Comparison of ENCODE assay signal across 1 cellular context in the genomic region with DNA sequence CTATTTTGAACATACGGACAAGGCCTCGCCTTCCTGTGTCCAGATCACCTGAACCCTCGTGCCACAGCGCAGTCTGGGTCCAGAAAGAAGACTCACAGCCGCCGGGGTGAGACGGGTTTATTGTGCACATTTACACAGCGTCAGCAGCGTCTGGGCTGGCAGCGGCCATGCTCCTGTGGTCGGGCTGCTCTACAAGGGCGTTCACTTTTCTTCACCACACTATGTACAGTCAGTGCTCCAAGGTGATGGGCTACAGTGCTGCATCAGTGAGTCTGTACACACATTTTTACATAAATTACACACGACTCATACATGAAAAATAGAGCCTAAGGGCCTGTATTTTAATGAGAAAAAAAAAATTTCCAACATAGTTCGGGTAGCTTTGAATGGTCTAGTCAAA.
TF ChIP-seq lines count a peak whose summit lies in the region.

No MANE protein-coding gene starts in this region.

TF ChIP-seq in GM23338, 12 proteins besides CTCF, POLR2A, EP300 and RAD21:
- TF ChIP-seq, protein P1, sequence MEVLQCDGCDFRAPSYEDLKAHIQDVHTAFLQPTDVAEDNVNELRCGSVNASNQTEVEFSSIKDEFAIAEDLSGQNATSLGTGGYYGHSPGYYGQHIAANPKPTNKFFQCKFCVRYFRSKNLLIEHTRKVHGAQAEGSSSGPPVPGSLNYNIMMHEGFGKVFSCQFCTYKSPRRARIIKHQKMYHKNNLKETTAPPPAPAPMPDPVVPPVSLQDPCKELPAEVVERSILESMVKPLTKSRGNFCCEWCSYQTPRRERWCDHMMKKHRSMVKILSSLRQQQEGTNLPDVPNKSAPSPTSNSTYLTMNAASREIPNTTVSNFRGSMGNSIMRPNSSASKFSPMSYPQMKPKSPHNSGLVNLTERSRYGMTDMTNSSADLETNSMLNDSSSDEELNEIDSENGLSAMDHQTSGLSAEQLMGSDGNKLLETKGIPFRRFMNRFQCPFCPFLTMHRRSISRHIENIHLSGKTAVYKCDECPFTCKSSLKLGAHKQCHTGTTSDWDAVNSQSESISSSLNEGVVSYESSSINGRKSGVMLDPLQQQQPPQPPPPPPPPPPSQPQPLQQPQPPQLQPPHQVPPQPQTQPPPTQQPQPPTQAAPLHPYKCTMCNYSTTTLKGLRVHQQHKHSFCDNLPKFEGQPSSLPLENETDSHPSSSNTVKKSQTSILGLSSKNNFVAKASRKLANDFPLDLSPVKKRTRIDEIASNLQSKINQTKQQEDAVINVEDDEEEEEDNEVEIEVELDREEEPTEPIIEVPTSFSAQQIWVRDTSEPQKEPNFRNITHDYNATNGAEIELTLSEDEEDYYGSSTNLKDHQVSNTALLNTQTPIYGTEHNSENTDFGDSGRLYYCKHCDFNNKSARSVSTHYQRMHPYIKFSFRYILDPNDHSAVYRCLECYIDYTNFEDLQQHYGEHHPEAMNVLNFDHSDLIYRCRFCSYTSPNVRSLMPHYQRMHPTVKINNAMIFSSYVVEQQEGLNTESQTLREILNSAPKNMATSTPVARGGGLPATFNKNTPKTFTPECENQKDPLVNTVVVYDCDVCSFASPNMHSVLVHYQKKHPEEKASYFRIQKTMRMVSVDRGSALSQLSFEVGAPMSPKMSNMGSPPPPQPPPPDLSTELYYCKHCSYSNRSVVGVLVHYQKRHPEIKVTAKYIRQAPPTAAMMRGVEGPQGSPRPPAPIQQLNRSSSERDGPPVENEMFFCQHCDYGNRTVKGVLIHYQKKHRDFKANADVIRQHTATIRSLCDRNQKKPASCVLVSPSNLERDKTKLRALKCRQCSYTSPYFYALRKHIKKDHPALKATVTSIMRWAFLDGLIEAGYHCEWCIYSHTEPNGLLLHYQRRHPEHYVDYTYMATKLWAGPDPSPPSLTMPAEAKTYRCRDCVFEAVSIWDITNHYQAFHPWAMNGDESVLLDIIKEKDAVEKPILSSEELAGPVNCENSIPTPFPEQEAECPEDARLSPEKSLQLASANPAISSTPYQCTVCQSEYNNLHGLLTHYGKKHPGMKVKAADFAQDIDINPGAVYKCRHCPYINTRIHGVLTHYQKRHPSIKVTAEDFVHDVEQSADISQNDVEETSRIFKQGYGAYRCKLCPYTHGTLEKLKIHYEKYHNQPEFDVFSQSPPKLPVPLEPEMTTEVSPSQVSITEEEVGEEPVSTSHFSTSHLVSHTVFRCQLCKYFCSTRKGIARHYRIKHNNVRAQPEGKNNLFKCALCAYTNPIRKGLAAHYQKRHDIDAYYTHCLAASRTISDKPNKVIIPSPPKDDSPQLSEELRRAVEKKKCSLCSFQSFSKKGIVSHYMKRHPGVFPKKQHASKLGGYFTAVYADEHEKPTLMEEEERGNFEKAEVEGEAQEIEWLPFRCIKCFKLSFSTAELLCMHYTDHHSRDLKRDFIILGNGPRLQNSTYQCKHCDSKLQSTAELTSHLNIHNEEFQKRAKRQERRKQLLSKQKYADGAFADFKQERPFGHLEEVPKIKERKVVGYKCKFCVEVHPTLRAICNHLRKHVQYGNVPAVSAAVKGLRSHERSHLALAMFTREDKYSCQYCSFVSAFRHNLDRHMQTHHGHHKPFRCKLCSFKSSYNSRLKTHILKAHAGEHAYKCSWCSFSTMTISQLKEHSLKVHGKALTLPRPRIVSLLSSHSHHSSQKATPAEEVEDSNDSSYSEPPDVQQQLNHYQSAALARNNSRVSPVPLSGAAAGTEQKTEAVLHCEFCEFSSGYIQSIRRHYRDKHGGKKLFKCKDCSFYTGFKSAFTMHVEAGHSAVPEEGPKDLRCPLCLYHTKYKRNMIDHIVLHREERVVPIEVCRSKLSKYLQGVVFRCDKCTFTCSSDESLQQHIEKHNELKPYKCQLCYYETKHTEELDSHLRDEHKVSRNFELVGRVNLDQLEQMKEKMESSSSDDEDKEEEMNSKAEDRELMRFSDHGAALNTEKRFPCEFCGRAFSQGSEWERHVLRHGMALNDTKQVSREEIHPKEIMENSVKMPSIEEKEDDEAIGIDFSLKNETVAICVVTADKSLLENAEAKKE (CRISPR knock-in tag; IDR thresholded peaks at IDR 0.05): no peak
- TF ChIP-seq JUNB (IDR thresholded peaks at IDR 0.05; ENCODE audit: unreplicated experiment) (no peak), ZNF114 (CRISPR knock-in tag; IDR thresholded peaks at IDR 0.05) (no peak), EZH2 (IDR thresholded peaks at IDR 0.05; ENCODE audit: low read depth, unreplicated experiment) (no peak), EZH2phosphoT487 (IDR thresholded peaks at IDR 0.05; ENCODE audit: unreplicated experiment) (no peak), ZNF331 (CRISPR knock-in tag; IDR thresholded peaks at IDR 0.05; ENCODE audit: low read depth) (no peak), CREB1 (CRISPR knock-in tag; IDR thresholded peaks at IDR 0.05; ENCODE audit: low read depth) (no peak), STAT1 (IDR thresholded peaks at IDR 0.05; ENCODE audit: unreplicated experiment) (no peak), REST (IDR thresholded peaks at IDR 0.05; ENCODE audit: unreplicated experiment) (no peak), NANOG (IDR thresholded peaks at IDR 0.05; ENCODE audit: borderline replicate concordance) (no peak), POLR2AphosphoS5 (IDR thresholded peaks at IDR 0.05; ENCODE audit: low read depth) (no peak)
- TF ChIP-seq, protein P2, sequence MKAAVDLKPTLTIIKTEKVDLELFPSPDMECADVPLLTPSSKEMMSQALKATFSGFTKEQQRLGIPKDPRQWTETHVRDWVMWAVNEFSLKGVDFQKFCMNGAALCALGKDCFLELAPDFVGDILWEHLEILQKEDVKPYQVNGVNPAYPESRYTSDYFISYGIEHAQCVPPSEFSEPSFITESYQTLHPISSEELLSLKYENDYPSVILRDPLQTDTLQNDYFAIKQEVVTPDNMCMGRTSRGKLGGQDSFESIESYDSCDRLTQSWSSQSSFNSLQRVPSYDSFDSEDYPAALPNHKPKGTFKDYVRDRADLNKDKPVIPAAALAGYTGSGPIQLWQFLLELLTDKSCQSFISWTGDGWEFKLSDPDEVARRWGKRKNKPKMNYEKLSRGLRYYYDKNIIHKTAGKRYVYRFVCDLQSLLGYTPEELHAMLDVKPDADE (IDR thresholded peaks at IDR 0.05): no peak
